8 cellular contexts compared by ENCODE assay signal in the genomic region with DNA sequence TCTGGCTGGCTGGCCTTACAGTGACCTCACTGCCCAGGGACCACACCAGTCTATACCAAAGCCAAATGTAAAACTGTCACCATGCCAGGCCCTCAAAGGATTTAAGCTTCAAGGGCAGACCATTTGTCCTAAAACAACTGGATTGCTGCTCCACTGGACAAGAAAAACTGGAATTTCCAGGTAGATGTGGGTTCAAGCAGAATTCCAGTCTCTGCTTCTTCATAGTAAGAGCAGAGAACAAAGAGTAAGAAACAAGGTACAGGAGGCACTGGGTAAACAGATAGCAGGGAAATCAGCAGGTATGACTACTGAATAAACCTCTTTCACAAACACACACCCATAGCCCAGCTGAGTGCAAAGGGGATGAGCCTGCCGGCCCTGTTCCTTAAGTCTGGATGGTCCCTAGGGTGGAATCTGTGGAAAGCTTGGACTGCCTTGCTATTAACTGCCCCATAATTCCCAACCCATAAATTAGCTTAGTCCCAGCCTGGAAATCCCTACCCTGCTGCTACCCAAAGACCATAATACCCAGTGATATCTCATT. TPM values are rescaled to one million over a fixed set of nuclear protein-coding genes. Genes with fewer than 3 reads are reported as not detected.
DNase-seq lines count a peak whose midpoint lies in the region; ATAC-seq, FAIRE-seq and TF ChIP-seq lines count a peak whose summit lies in the region.

No MANE protein-coding gene starts in this region.

- POLR2A ChIA-PET in A549 (lab: Yijun Ruan, JAX): interaction anchor here (1.0 to 3.6 kb wide), 6 partner anchors 9 to 137 kb away, joined by 3 to 28 read pairs (median 4); a partner anchor contains a TSS

- H3K4me1 ChIP-seq in A549: peaks cover 71% of the 10 kb centered on the region
- peaks cover 39% of the 10 kb centered on the region for H3K4me1 ChIP-seq in HUES48 (ENCODE audit: control insufficient read depth, insufficient read depth, low read length)
- peaks cover 80% of the 10 kb centered on the region for H3K4me1 ChIP-seq in muscle layer of colon (ENCODE audit: insufficient read depth, low read length)

- peak in 1 of 2 experiments; percentile 41 for DNase-seq in A549 (ENCODE audit: low read depth in 1 of 2, low spot score in 1 of 2)
- DNase-seq in NCI-H1092 (lab: John Stamatoyannopoulos, UW): no peak
- DNase-seq in midbrain (lab: John Stamatoyannopoulos, UW): no peak

- H3K9ac ChIP-seq in HUES48 (ENCODE audit: low read depth, low read length): no peak overlapping the region
- peak overlapping the region; percentile 25 for H3K9ac ChIP-seq in muscle layer of colon (ENCODE audit: low read length)

- peak overlapping the region; percentile 86 for H3K4me3 ChIP-seq in A549
- H3K4me3 ChIP-seq in HUES48 (ENCODE audit: low read depth, low read length): no peak overlapping the region
- H3K4me3 ChIP-seq in muscle layer of colon (ENCODE audit: low read depth in 1 of 2, low read length in 2 of 2): no peak overlapping the region

- H3K36me3 ChIP-seq in HUES48 (ENCODE audit: control insufficient read depth, insufficient read depth, low read length) (no peaks in the 10 kb centered on the region), muscle layer of colon (ENCODE audit: insufficient read depth, low read length) (no peaks in the 10 kb centered on the region)

- TF ChIP-seq POLR2A in A549 (IDR thresholded peaks at IDR 0.05; ENCODE audit: low read length): no peak

- WGBS in A549 (ENCODE audit: missing lambda C conversion rate): 0% methylated on average over 1 of the region's 1 CpG

- no peak for TF ChIP-seq RAD21 in A549 (conservative IDR thresholded peaks at IDR 0.05 in 1 of 2, IDR thresholded peaks at IDR 0.05 in 1 of 2)

- ATAC-seq in A549: peak; percentile 2; a peak in 2 of 6 replicates
- ATAC-seq in HG02588 (IDR thresholded peaks at IDR 0.05; ENCODE audit: unreplicated experiment): no peak
- no peak for ATAC-seq in HG02798 (IDR thresholded peaks at IDR 0.05; ENCODE audit: poor library complexity, unreplicated experiment)

- no peaks in the 10 kb centered on the region for H3K9me3 ChIP-seq in A549
- no peaks in the 10 kb centered on the region for H3K9me3 ChIP-seq in HUES48 (ENCODE audit: control insufficient read depth, insufficient read depth, low read length)
- H3K9me3 ChIP-seq in muscle layer of colon (ENCODE audit: low read length): no peaks in the 10 kb centered on the region

- CTCF ChIA-PET in A549 (lab: Yijun Ruan, JAX): interaction anchor here (1.0 to 6.3 kb wide), 9 partner anchors 9 to 81 kb away, joined by 3 to 32 read pairs (median 5); no protein-coding TSS in a partner anchor

- FAIRE-seq in A549 (lab: Jason Lieb, UNC): no peak

- peak overlapping the region; percentile 87 for H3K4me2 ChIP-seq in A549

- H3K27ac ChIP-seq in A549 (peak overlapping the region; percentile 95 to 97), HUES48 (ENCODE audit: low read depth, low read length) (peak overlapping the region; percentile 74), angular gyrus (ENCODE audit: low read depth, low read length) (peak overlapping the region; percentile 0), muscle layer of colon (ENCODE audit: low read depth, low read length) (peak overlapping the region; percentile 88)

- H3K27me3 ChIP-seq in HUES48 (ENCODE audit: control insufficient read depth, insufficient read depth, low read length) (no peaks in the 10 kb centered on the region; the same call in 1 of the 2 replicates), muscle layer of colon (ENCODE audit: control insufficient read depth in 1 of 2, insufficient read depth in 2 of 2, low read length in 2 of 2) (no peaks in the 10 kb centered on the region)

- no peak for TF ChIP-seq EP300 in A549 (IDR thresholded peaks at IDR 0.05)

- TF ChIP-seq CTCF in A549 (IDR thresholded peaks at IDR 0.05): no peak

TF ChIP-seq in A549, 52 proteins besides CTCF, POLR2A, EP300 and RAD21:
- TF ChIP-seq, protein P1, sequence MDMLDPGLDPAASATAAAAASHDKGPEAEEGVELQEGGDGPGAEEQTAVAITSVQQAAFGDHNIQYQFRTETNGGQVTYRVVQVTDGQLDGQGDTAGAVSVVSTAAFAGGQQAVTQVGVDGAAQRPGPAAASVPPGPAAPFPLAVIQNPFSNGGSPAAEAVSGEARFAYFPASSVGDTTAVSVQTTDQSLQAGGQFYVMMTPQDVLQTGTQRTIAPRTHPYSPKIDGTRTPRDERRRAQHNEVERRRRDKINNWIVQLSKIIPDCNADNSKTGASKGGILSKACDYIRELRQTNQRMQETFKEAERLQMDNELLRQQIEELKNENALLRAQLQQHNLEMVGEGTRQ (IDR thresholded peaks at IDR 0.05): no peak
- 0 out of 2 replicates have a peak, but pooled peaks have one; percentile 42 for TF ChIP-seq HOXA7 (CRISPR knock-in tag; IDR thresholded peaks at IDR 0.05)
- TF ChIP-seq, protein P2, sequence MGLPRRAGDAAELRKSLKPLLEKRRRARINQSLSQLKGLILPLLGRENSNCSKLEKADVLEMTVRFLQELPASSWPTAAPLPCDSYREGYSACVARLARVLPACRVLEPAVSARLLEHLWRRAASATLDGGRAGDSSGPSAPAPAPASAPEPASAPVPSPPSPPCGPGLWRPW (IDR thresholded peaks at IDR 0.05): no peak
- TF ChIP-seq NFE2L2 (conservative IDR thresholded peaks at IDR 0.05; ENCODE audit: low read length): no peak
- TF ChIP-seq MYC (IDR thresholded peaks at IDR 0.05; ENCODE audit: borderline replicate concordance, low read length): peak; percentile 21; the same call in 1 of the 2 replicates
- TF ChIP-seq, protein P3, sequence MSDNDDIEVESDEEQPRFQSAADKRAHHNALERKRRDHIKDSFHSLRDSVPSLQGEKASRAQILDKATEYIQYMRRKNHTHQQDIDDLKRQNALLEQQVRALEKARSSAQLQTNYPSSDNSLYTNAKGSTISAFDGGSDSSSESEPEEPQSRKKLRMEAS (IDR thresholded peaks at IDR 0.05): no peak
- no peak for TF ChIP-seq PHF8 (IDR thresholded peaks at IDR 0.05; ENCODE audit: borderline replicate concordance, low read depth)
- TF ChIP-seq, protein P4, sequence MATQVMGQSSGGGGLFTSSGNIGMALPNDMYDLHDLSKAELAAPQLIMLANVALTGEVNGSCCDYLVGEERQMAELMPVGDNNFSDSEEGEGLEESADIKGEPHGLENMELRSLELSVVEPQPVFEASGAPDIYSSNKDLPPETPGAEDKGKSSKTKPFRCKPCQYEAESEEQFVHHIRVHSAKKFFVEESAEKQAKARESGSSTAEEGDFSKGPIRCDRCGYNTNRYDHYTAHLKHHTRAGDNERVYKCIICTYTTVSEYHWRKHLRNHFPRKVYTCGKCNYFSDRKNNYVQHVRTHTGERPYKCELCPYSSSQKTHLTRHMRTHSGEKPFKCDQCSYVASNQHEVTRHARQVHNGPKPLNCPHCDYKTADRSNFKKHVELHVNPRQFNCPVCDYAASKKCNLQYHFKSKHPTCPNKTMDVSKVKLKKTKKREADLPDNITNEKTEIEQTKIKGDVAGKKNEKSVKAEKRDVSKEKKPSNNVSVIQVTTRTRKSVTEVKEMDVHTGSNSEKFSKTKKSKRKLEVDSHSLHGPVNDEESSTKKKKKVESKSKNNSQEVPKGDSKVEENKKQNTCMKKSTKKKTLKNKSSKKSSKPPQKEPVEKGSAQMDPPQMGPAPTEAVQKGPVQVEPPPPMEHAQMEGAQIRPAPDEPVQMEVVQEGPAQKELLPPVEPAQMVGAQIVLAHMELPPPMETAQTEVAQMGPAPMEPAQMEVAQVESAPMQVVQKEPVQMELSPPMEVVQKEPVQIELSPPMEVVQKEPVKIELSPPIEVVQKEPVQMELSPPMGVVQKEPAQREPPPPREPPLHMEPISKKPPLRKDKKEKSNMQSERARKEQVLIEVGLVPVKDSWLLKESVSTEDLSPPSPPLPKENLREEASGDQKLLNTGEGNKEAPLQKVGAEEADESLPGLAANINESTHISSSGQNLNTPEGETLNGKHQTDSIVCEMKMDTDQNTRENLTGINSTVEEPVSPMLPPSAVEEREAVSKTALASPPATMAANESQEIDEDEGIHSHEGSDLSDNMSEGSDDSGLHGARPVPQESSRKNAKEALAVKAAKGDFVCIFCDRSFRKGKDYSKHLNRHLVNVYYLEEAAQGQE (IDR thresholded peaks at IDR 0.05): no peak

RNA-seq across cellular contexts. Expression of a gene that starts 5.5 kb away (rescaled TPM):
- polyA plus RNA-seq in A549 (2011; rRNA removed) (180 and 191 TPM in 2 replicates), A549 (2017; fragmentation: RNase III; extraction: RNeasy Plus Mini Kit Qiagen cat#74134 plus additional on column Dnase treatment) (140 to 182 TPM (median 167 TPM) in 3 replicates)
- polyA plus RNA-seq in A549 (2012; cell fraction: cytosol; rRNA removed): 52.5 and 77.2 TPM in 2 replicates
- 58.3 and 75.3 TPM in 2 replicates for polyA plus RNA-seq in A549 (2012; cell fraction: nucleus; rRNA removed)
- polyA minus RNA-seq in A549 (2011; rRNA and poly(A)+ RNA removed): 251 and 259 TPM in 2 replicates

Comparison
In these comparisons a context has a peak if more than half of its experiments do, and no peak if none do; other contexts are left out.
1. ATAC-seq: peak in A549 (2 of 2); none in HG02588 (single experiment) and HG02798 (single experiment).
2. H3K27ac ChIP-seq: peak in every context shown above with its lines; median percentile 96 in A549; 88 in muscle layer of colon; 74 in HUES48; 0 in angular gyrus.